8 cellular contexts compared by ENCODE assay signal in genomic region chr6:139375239-139376053, GRCh38. TPM values are rescaled to one million over a fixed set of nuclear protein-coding genes. Genes with fewer than 3 reads are reported as not detected.
DNase-seq lines count a peak whose midpoint lies in the region; ATAC-seq, FAIRE-seq and TF ChIP-seq lines count a peak whose summit lies in the region.

No MANE protein-coding gene starts in this region.

- H3K9me2 ChIP-seq in Loucy (replicated peaks; ENCODE audit: low read depth, low read length): no peaks in the 10 kb centered on the region

- peak overlapping the region; percentile 89 for H3K27ac ChIP-seq in RWPE2 (ENCODE audit: poor library complexity, severe bottlenecking)
- H3K27ac ChIP-seq in stomach: peak overlapping the region; percentile 92 to 100 (median 97)

- peaks cover 10% of the 10 kb centered on the region for H4K20me1 ChIP-seq in Loucy (ENCODE audit: insufficient read depth, low read length, poor library complexity, severe bottlenecking)

- peaks cover 4% of the 10 kb centered on the region for H3K27me3 Mint-ChIP-seq in neural crest cell (ENCODE audit: low read depth)

- H3K9me3 Mint-ChIP-seq in neural crest cell: no peaks in the 10 kb centered on the region

- no peaks in the 10 kb centered on the region for H3K27me3 ChIP-seq in Loucy (ENCODE audit: insufficient read depth, low read length, poor library complexity, severe bottlenecking)
- H3K27me3 ChIP-seq in RWPE2 (ENCODE audit: insufficient read depth, poor library complexity, severe bottlenecking): no peaks in the 10 kb centered on the region
- no peaks in the 10 kb centered on the region for H3K27me3 ChIP-seq in stomach

- peaks cover 23% of the 10 kb centered on the region for H3K36me3 Mint-ChIP-seq in neural crest cell (ENCODE audit: low read depth)

- peaks cover 19% of the 10 kb centered on the region for H3K79me2 ChIP-seq in Loucy (ENCODE audit: insufficient read depth, low read length)

- WGBS in stomach, 5 donors: 0% methylated on average over 43 to 45 of the region's 45 CpGs

- H3K36me3 ChIP-seq in Loucy (ENCODE audit: insufficient read depth, low read length) (no peaks in the 10 kb centered on the region), RWPE2 (ENCODE audit: low read depth) (peaks cover 17% of the 10 kb centered on the region), stomach (peaks cover 0 to 27% (median 6%) of the 10 kb centered on the region in 4 donors)

- intact Hi-C loops in stomach (cut with DNase I; ENCODE audit: low total_unique reads): loop anchor here (10.0 kb wide), 1 partner anchor 1069 kb away; no protein-coding TSS in a partner anchor

- peak; percentile 50 for ATAC-seq in RWPE2 (ENCODE audit: low read depth)

- peaks cover 13% of the 10 kb centered on the region for H3K4me1 ChIP-seq in Loucy (ENCODE audit: insufficient read depth, low read length, poor library complexity, severe bottlenecking)
- peaks cover 30% of the 10 kb centered on the region for H3K4me1 ChIP-seq in RWPE2 (ENCODE audit: insufficient read depth, poor library complexity, severe bottlenecking)
- H3K4me1 ChIP-seq in stomach: peaks cover 1 to 40% (median 29%) of the 10 kb centered on the region in 4 donors

- H3K9me3 ChIP-seq in Loucy (ENCODE audit: insufficient read depth, low read depth, low read length) (no peaks in the 10 kb centered on the region), RWPE2 (ENCODE audit: severe bottlenecking) (no peaks in the 10 kb centered on the region), stomach (no peaks in the 10 kb centered on the region)

- H3K9ac ChIP-seq in Loucy (ENCODE audit: low read depth, low read length, poor library complexity, severe bottlenecking): peak overlapping the region; percentile 85

- TF ChIP-seq CTCF in Loucy (conservative IDR thresholded peaks at IDR 0.05; ENCODE audit: low read length) (no peak), RWPE2 (IDR thresholded peaks at IDR 0.05; ENCODE audit: poor library complexity, severe bottlenecking) (no peak), fibroblast of villous mesenchyme (IDR thresholded peaks at IDR 0.05; ENCODE audit: insufficient read depth, low read depth, low read length) (peak; percentile 13), neural crest cell (conservative IDR thresholded peaks at IDR 0.05) (no peak), stomach (IDR thresholded peaks at IDR 0.05) (no peak)

- H3K27ac Mint-ChIP-seq in neural crest cell (ENCODE audit: unreplicated experiment): peak overlapping the region; percentile 98

- H3K4me1 Mint-ChIP-seq in neural crest cell: peaks cover 36% of the 10 kb centered on the region

- peak overlapping the region; percentile 98 for H3K4me2 ChIP-seq in Loucy (ENCODE audit: low read depth, low read length, poor library complexity, severe bottlenecking)

- no peak for TF ChIP-seq EP300 in stomach (IDR thresholded peaks at IDR 0.05)

- H3K4me3 Mint-ChIP-seq in neural crest cell: peak overlapping the region; percentile 100

- H3F3A ChIP-seq in Loucy (ENCODE audit: low read depth): no peaks in the 10 kb centered on the region

- no peak for FAIRE-seq in H54 (lab: Jason Lieb, UNC)

- peak overlapping the region; percentile 79 for H3K4me3 ChIP-seq in Loucy (ENCODE audit: low read length, poor library complexity, severe bottlenecking)
- H3K4me3 ChIP-seq in RWPE2 (ENCODE audit: severe bottlenecking): peak overlapping the region; percentile 63
- peak overlapping the region; percentile 98 for H3K4me3 ChIP-seq in fibroblast of villous mesenchyme (ENCODE audit: low read depth, low read length)
- peak overlapping the region; percentile 69 to 93 (median 83) for H3K4me3 ChIP-seq in stomach

- TF ChIP-seq POLR2A in H54 (IDR thresholded peaks at IDR 0.05; ENCODE audit: low read depth, low read length) (peak; percentile 23; the same call in 1 of the 2 replicates), stomach (IDR thresholded peaks at IDR 0.05) (no peak)

- H2AFZ ChIP-seq in Loucy (ENCODE audit: low read length): peak overlapping the region; percentile 97

- DNase-seq in ELF-1 (ENCODE audit: low read depth, low spot score) (peak; percentile 99), H54 (ENCODE audit: insufficient read length, low spot score) (peak; percentile 42), RWPE2 (ENCODE audit: low spot score) (peak; percentile 75), fibroblast of villous mesenchyme (ENCODE audit: low read depth) (peak; percentile 99), neural crest cell (ENCODE audit: low read depth, low spot score) (peak; percentile 79), stomach (peak; percentile 92)
- DNase-seq in activated effector memory CD4-positive, alpha-beta T cell treated with Interleukin-2 at 50 U/mL for 16 hours: peak; percentile 79

RNA-seq across cellular contexts. Expression of gene CITED2, which starts 1.0 kb away (rescaled TPM):
- total RNA-seq in fibroblast of villous mesenchyme (297 and 793 TPM in 2 replicates), neural crest cell (122 and 126 TPM in 2 replicates), stomach (100 to 1,000 TPM in 1 of 5 donors, 10 to 100 TPM in 4; 22.3 to 102 (median 40.3) TPM)
- polyA plus RNA-seq in stomach: 10 to 100 TPM; 15.3 to 32.7 (median 18.6) TPM

Comparison
In these comparisons a context has a peak if more than half of its experiments do, and no peak if none do; other contexts are left out.
1. Peak in every context shown above with its lines: DNase-seq, ATAC-seq, H3K4me3 ChIP-seq and H3K27ac ChIP-seq.
2. DNase-seq: peak in every context shown above with its lines; median percentile 99 in ELF-1; 99 in fibroblast of villous mesenchyme; 92 in stomach; 79 in activated effector memory CD4-positive, alpha-beta T cell treated with Interleukin-2 at 50 U/mL for 16 hours; 79 in neural crest cell; 75 in RWPE2; 42 in H54.